In genomic region chr4:23297327-23297726, GRCh38 we compare ENCODE assay signal across 18 cellular contexts.
"Had no signal": no experiment of that assay in that cellular context is flagged by ENCODE, and none has a peak within 500 bp of the region (broad histone marks: within the 10 kb centered on the region; RNA-seq: fewer than 3 reads in every experiment).

No MANE protein-coding gene starts in this region.

- H3K27me3 ChIP-seq: esophagus squamous epithelium, tibial artery had no signal

- H3K36me3 ChIP-seq: esophagus squamous epithelium, lower lobe of right lung, tibial artery had no signal

- H3K27me3 Mint-ChIP-seq: activated naive CD8-positive, alpha-beta T cell treated with anti-CD3 and anti-CD28 coated beads for 36 hours; dendritic cell treated with granulocyte-macrophage colony-stimulating factor and Interleukin-4, amounts not matched to agents 40 ng/mL and 50 ng/mL, for 4 days; progenitor cell of endocrine pancreas had no signal

- H3K4me1 Mint-ChIP-seq: activated naive CD8-positive, alpha-beta T cell treated with anti-CD3 and anti-CD28 coated beads for 36 hours; nephron had no signal

- H3K27ac ChIP-seq: esophagus squamous epithelium, lower lobe of right lung, tibial artery, VCaP had no signal

- H3K4me3 Mint-ChIP-seq: activated naive CD8-positive, alpha-beta T cell treated with anti-CD3 and anti-CD28 coated beads for 36 hours; dendritic cell treated with granulocyte-macrophage colony-stimulating factor and Interleukin-4, amounts not matched to agents 40 ng/mL and 50 ng/mL, for 4 days; nephron; T-helper 1 cell treated with Interleukin-12 subunit alpha and Interleukin-12 subunit beta and Interleukin-4 antibody, amounts not matched to agents 30 μg/mL and 1 μg/mL, for 36 hours had no signal

- H3K9me3 ChIP-seq: esophagus squamous epithelium, lower lobe of right lung, tibial artery had no signal

- H3K4me1 ChIP-seq: esophagus squamous epithelium, lower lobe of right lung, tibial artery had no signal

- H3K4me3 ChIP-seq: esophagus squamous epithelium, lower lobe of right lung, tibial artery had no signal

- H3K9me3 Mint-ChIP-seq: activated naive CD8-positive, alpha-beta T cell treated with anti-CD3 and anti-CD28 coated beads for 36 hours; dendritic cell treated with granulocyte-macrophage colony-stimulating factor and Interleukin-4, amounts not matched to agents 40 ng/mL and 50 ng/mL, for 4 days; nephron; T-helper 1 cell treated with Interleukin-12 subunit alpha and Interleukin-12 subunit beta and Interleukin-4 antibody, amounts not matched to agents 30 μg/mL and 1 μg/mL, for 36 hours had no signal

- ATAC-seq: lower lobe of right lung; stimulated activated naive CD8-positive, alpha-beta T cell treated with anti-CD3 and anti-CD28 coated beads, Interleukin-15, Interleukin-2, amounts not matched to agents 100 U/mL and 50 U/mL, for 24 hours had no signal

- H3K27ac Mint-ChIP-seq: activated naive CD8-positive, alpha-beta T cell treated with anti-CD3 and anti-CD28 coated beads for 36 hours; dendritic cell treated with granulocyte-macrophage colony-stimulating factor and Interleukin-4, amounts not matched to agents 40 ng/mL and 50 ng/mL, for 4 days; nephron; progenitor cell of endocrine pancreas; T-helper 1 cell treated with Interleukin-12 subunit alpha and Interleukin-12 subunit beta and Interleukin-4 antibody, amounts not matched to agents 30 μg/mL and 1 μg/mL, for 36 hours had no signal

- H3K36me3 Mint-ChIP-seq: activated naive CD8-positive, alpha-beta T cell treated with anti-CD3 and anti-CD28 coated beads for 36 hours had no signal

- DNase-seq: activated CD4-positive, alpha-beta T cell treated with anti-CD3 and anti-CD28 coated beads, Interleukin-2, amount 50 U/mL, for 48 hours; activated gamma-delta T cell; activated naive CD8-positive, alpha-beta T cell treated with anti-CD3 and anti-CD28 coated beads for 36 hours; amniotic stem cell; effector memory CD4-positive, alpha-beta T cell; esophagus squamous epithelium; lower lobe of right lung; occipital lobe; stimulated activated CD4-positive, alpha-beta T cell treated with anti-CD3 and anti-CD28 coated beads, Interleukin-12 subunit alpha, Interleukin-12 subunit beta, amount 100 ng/mL, for 4 hours; stimulated activated CD4-positive, alpha-beta T cell treated with anti-CD3 and anti-CD28 coated beads, Interleukin-1b, Interleukin-23, amount 100 ng/mL, for 48 hours; stimulated activated naive CD8-positive, alpha-beta T cell treated with anti-CD3 and anti-CD28 coated beads, Interleukin-15, Interleukin-2, amounts not matched to agents 100 U/mL and 50 U/mL, for 24 hours; substantia nigra; tibial artery had no signal
